1 cellular context compared by ENCODE assay signal in genomic region chr21:33286076-33286475, GRCh38.
TF ChIP-seq lines count a peak whose summit lies in the region.

No MANE protein-coding gene starts in this region.

TF ChIP-seq in A549, 52 proteins besides CTCF, POLR2A, EP300 and RAD21 (continued from another document):
- TF ChIP-seq CEBPB (IDR thresholded peaks at IDR 0.05) (no peak), FOXS1 (CRISPR knock-in tag; IDR thresholded peaks at IDR 0.05) (no peak)
